ENCODE assay signal across 1 cellular context in the genomic region with DNA sequence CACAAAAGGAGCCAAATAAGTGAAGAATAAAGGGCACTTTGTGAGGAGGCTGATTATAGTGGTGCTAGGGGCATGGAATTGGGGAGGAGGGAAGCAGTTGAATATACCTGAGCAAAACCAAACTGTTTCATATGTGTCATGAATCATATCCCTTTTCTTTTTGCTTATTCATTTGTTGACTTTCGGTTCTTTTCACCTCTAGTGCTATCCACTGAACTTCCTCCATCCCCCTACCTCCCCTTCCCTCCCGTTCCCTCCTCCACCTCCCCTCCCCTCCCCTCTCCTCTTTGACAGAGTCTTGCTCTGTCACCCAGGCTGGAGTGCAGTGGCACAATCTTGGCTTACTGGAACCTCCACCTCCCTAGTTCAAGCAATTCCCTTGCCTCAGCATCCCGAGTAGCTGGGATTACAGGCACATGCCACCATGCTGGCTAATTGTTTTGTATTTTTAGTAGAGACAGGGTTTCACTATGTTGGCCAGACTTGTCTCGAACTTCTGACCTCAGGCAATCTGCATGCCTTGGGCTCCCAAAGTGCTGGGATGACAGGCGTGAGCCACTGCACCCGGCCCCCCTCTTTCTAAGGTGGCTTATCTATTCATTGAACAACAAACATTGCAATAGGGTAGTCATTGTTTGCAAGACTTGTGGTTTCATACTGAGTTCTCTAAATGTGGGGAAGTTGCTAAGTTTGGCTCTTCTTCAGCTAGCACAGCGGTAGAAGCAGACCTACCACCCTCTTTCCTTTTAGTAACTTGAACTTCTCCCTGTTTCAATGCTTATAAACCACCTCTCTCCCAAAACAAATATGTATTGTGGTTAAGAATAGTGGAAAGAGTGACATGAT.
TF ChIP-seq lines count a peak whose summit lies in the region.

No MANE protein-coding gene starts in this region.

TF ChIP-seq in K562, 482 proteins besides CTCF, POLR2A, EP300 and RAD21 (continued from another document and continues in another):
- TF ChIP-seq, protein P1, sequence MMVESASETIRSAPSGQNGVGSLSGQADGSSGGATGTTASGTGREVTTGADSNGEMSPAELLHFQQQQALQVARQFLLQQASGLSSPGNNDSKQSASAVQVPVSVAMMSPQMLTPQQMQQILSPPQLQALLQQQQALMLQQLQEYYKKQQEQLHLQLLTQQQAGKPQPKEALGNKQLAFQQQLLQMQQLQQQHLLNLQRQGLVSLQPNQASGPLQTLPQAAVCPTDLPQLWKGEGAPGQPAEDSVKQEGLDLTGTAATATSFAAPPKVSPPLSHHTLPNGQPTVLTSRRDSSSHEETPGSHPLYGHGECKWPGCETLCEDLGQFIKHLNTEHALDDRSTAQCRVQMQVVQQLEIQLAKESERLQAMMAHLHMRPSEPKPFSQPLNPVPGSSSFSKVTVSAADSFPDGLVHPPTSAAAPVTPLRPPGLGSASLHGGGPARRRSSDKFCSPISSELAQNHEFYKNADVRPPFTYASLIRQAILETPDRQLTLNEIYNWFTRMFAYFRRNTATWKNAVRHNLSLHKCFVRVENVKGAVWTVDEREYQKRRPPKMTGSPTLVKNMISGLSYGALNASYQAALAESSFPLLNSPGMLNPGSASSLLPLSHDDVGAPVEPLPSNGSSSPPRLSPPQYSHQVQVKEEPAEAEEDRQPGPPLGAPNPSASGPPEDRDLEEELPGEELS (CRISPR knock-in tag; IDR thresholded peaks at IDR 0.05; ENCODE audit: borderline replicate concordance) = no peak
- TF ChIP-seq ZNF316 (IDR thresholded peaks at IDR 0.05) = peak; percentile 68
- no peak for TF ChIP-seq ZFP36 (IDR thresholded peaks at IDR 0.05; ENCODE audit: low read depth, low read length, partially characterized antibody)
- TF ChIP-seq, protein P2, sequence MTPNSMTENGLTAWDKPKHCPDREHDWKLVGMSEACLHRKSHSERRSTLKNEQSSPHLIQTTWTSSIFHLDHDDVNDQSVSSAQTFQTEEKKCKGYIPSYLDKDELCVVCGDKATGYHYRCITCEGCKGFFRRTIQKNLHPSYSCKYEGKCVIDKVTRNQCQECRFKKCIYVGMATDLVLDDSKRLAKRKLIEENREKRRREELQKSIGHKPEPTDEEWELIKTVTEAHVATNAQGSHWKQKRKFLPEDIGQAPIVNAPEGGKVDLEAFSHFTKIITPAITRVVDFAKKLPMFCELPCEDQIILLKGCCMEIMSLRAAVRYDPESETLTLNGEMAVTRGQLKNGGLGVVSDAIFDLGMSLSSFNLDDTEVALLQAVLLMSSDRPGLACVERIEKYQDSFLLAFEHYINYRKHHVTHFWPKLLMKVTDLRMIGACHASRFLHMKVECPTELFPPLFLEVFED (CRISPR knock-in tag; conservative IDR thresholded peaks at IDR 0.05) = no peak
- no peak for TF ChIP-seq ZNF232 (CRISPR knock-in tag; IDR thresholded peaks at IDR 0.05)
- TF ChIP-seq, protein P3, sequence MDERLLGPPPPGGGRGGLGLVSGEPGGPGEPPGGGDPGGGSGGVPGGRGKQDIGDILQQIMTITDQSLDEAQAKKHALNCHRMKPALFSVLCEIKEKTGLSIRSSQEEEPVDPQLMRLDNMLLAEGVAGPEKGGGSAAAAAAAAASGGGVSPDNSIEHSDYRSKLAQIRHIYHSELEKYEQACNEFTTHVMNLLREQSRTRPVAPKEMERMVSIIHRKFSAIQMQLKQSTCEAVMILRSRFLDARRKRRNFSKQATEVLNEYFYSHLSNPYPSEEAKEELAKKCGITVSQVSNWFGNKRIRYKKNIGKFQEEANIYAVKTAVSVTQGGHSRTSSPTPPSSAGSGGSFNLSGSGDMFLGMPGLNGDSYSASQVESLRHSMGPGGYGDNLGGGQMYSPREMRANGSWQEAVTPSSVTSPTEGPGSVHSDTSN (CRISPR knock-in tag; IDR thresholded peaks at IDR 0.05; ENCODE audit: low read depth) = no peak
- TF ChIP-seq, protein P3 (tag; conservative IDR thresholded peaks at IDR 0.05; ENCODE audit: low read depth) = peak; percentile 60
- TF ChIP-seq CC2D1A (IDR thresholded peaks at IDR 0.05) = peak; percentile 72
- peak; percentile 73 for TF ChIP-seq NFRKB (IDR thresholded peaks at IDR 0.05; ENCODE audit: low read depth)
- no peak for TF ChIP-seq RUNX1 (IDR thresholded peaks at IDR 0.05; ENCODE audit: low read depth)
- TF ChIP-seq THRAP3 (IDR thresholded peaks at IDR 0.05; ENCODE audit: borderline replicate concordance) = no peak
- TF ChIP-seq ZFP1 (CRISPR knock-in tag; IDR thresholded peaks at IDR 0.05) = no peak
- TF ChIP-seq, protein P4, sequence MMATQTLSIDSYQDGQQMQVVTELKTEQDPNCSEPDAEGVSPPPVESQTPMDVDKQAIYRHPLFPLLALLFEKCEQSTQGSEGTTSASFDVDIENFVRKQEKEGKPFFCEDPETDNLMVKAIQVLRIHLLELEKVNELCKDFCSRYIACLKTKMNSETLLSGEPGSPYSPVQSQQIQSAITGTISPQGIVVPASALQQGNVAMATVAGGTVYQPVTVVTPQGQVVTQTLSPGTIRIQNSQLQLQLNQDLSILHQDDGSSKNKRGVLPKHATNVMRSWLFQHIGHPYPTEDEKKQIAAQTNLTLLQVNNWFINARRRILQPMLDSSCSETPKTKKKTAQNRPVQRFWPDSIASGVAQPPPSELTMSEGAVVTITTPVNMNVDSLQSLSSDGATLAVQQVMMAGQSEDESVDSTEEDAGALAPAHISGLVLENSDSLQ (IDR thresholded peaks at IDR 0.05) = peak; percentile 89
- TF ChIP-seq ZNF695 (CRISPR knock-in tag; IDR thresholded peaks at IDR 0.05) = no peak
- TF ChIP-seq, protein P5, sequence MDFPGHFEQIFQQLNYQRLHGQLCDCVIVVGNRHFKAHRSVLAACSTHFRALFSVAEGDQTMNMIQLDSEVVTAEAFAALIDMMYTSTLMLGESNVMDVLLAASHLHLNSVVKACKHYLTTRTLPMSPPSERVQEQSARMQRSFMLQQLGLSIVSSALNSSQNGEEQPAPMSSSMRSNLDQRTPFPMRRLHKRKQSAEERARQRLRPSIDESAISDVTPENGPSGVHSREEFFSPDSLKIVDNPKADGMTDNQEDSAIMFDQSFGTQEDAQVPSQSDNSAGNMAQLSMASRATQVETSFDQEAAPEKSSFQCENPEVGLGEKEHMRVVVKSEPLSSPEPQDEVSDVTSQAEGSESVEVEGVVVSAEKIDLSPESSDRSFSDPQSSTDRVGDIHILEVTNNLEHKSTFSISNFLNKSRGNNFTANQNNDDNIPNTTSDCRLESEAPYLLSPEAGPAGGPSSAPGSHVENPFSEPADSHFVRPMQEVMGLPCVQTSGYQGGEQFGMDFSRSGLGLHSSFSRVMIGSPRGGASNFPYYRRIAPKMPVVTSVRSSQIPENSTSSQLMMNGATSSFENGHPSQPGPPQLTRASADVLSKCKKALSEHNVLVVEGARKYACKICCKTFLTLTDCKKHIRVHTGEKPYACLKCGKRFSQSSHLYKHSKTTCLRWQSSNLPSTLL (IDR thresholded peaks at IDR 0.05) = no peak
- TF ChIP-seq, protein P6, sequence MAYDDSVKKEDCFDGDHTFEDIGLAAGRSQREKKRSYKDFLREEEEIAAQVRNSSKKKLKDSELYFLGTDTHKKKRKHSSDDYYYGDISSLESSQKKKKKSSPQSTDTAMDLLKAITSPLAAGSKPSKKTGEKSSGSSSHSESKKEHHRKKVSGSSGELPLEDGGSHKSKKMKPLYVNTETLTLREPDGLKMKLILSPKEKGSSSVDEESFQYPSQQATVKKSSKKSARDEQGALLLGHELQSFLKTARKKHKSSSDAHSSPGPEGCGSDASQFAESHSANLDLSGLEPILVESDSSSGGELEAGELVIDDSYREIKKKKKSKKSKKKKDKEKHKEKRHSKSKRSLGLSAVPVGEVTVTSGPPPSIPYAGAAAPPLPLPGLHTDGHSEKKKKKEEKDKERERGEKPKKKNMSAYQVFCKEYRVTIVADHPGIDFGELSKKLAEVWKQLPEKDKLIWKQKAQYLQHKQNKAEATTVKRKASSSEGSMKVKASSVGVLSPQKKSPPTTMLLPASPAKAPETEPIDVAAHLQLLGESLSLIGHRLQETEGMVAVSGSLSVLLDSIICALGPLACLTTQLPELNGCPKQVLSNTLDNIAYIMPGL (CRISPR knock-in tag; IDR thresholded peaks at IDR 0.05) = no peak
- no peak; the same call in 1 of the 2 replicates for TF ChIP-seq GABPB1 (CRISPR knock-in tag; IDR thresholded peaks at IDR 0.05)
- TF ChIP-seq ZNF217 (CRISPR knock-in tag; IDR thresholded peaks at IDR 0.05) = no peak
- TF ChIP-seq, protein P7, sequence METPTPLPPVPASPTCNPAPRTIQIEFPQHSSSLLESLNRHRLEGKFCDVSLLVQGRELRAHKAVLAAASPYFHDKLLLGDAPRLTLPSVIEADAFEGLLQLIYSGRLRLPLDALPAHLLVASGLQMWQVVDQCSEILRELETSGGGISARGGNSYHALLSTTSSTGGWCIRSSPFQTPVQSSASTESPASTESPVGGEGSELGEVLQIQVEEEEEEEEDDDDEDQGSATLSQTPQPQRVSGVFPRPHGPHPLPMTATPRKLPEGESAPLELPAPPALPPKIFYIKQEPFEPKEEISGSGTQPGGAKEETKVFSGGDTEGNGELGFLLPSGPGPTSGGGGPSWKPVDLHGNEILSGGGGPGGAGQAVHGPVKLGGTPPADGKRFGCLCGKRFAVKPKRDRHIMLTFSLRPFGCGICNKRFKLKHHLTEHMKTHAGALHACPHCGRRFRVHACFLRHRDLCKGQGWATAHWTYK (CRISPR knock-in tag; IDR thresholded peaks at IDR 0.05) = no peak
- TF ChIP-seq XRCC3 (IDR thresholded peaks at IDR 0.05) = no peak
- peak; percentile 55; the same call in 1 of the 2 replicates for TF ChIP-seq ZNF24 (IDR thresholded peaks at IDR 0.05)
- TF ChIP-seq HCFC1 (IDR thresholded peaks at IDR 0.05; ENCODE audit: low read depth, low read length) = no peak
- peak; percentile 27 for TF ChIP-seq TAF9B (IDR thresholded peaks at IDR 0.05; ENCODE audit: partially characterized antibody)
- TF ChIP-seq IRF2 (CRISPR knock-in tag; IDR thresholded peaks at IDR 0.05) = no peak
- TF ChIP-seq ILF3 (IDR thresholded peaks at IDR 0.05; ENCODE audit: borderline replicate concordance) = no peak; the same call in 1 of the 2 replicates
- no peak for TF ChIP-seq MED1 (CRISPR knock-in tag; IDR thresholded peaks at IDR 0.05; ENCODE audit: borderline replicate concordance)
- TF ChIP-seq, protein P8, sequence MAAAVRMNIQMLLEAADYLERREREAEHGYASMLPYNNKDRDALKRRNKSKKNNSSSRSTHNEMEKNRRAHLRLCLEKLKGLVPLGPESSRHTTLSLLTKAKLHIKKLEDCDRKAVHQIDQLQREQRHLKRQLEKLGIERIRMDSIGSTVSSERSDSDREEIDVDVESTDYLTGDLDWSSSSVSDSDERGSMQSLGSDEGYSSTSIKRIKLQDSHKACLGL (CRISPR knock-in tag; IDR thresholded peaks at IDR 0.05; ENCODE audit: borderline replicate concordance, poor library complexity, severe bottlenecking) = no peak
- TF ChIP-seq, protein P9, sequence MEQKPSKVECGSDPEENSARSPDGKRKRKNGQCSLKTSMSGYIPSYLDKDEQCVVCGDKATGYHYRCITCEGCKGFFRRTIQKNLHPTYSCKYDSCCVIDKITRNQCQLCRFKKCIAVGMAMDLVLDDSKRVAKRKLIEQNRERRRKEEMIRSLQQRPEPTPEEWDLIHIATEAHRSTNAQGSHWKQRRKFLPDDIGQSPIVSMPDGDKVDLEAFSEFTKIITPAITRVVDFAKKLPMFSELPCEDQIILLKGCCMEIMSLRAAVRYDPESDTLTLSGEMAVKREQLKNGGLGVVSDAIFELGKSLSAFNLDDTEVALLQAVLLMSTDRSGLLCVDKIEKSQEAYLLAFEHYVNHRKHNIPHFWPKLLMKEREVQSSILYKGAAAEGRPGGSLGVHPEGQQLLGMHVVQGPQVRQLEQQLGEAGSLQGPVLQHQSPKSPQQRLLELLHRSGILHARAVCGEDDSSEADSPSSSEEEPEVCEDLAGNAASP (IDR thresholded peaks at IDR 0.05) = no peak
- no peak for TF ChIP-seq ZNF586 (CRISPR knock-in tag; conservative IDR thresholded peaks at IDR 0.05)
- TF ChIP-seq, protein P10, sequence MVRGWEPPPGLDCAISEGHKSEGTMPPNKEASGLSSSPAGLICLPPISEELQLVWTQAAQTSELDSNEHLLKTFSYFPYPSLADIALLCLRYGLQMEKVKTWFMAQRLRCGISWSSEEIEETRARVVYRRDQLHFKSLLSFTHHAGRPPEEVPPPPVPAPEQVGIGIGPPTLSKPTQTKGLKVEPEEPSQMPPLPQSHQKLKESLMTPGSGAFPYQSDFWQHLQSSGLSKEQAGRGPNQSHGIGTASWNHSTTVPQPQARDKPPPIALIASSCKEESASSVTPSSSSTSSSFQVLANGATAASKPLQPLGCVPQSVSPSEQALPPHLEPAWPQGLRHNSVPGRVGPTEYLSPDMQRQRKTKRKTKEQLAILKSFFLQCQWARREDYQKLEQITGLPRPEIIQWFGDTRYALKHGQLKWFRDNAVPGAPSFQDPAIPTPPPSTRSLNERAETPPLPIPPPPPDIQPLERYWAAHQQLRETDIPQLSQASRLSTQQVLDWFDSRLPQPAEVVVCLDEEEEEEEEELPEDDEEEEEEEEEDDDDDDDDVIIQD (CRISPR knock-in tag; IDR thresholded peaks at IDR 0.05) = no peak
- peak; percentile 49; the same call in 1 of the 2 replicates for TF ChIP-seq MTA1 (IDR thresholded peaks at IDR 0.05; ENCODE audit: borderline replicate concordance)
- peak; percentile 79 for TF ChIP-seq ZNF584 (CRISPR knock-in tag; IDR thresholded peaks at IDR 0.05; ENCODE audit: low read depth)
- TF ChIP-seq ZNF445 (CRISPR knock-in tag; IDR thresholded peaks at IDR 0.05; ENCODE audit: low read depth) = no peak
- peak in 1 of 2 experiments; percentile 72; a peak in 2 of 4 replicates for TF ChIP-seq HDAC1 (IDR thresholded peaks at IDR 0.05)
- peak; percentile 85 for TF ChIP-seq SMARCA4 (IDR thresholded peaks at IDR 0.05)
- no peak for TF ChIP-seq ZNF311 (CRISPR knock-in tag; IDR thresholded peaks at IDR 0.05)
- TF ChIP-seq PHF20 (IDR thresholded peaks at IDR 0.05; ENCODE audit: partially characterized antibody) = peak; percentile 35
- peak in 1 of 2 experiments; percentile 91; a peak in 2 of 4 replicates for TF ChIP-seq FOXA3 (CRISPR knock-in tag; conservative IDR thresholded peaks at IDR 0.05 in 1 of 2, IDR thresholded peaks at IDR 0.05 in 1 of 2)
- TF ChIP-seq, protein P11, sequence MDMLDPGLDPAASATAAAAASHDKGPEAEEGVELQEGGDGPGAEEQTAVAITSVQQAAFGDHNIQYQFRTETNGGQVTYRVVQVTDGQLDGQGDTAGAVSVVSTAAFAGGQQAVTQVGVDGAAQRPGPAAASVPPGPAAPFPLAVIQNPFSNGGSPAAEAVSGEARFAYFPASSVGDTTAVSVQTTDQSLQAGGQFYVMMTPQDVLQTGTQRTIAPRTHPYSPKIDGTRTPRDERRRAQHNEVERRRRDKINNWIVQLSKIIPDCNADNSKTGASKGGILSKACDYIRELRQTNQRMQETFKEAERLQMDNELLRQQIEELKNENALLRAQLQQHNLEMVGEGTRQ (CRISPR knock-in tag; IDR thresholded peaks at IDR 0.05) = no peak
- peak; percentile 85 for TF ChIP-seq ARID1B (IDR thresholded peaks at IDR 0.05)
